8 cellular contexts compared by ENCODE assay signal in genomic region chr3:111548060-111548459, GRCh38. TPM values are rescaled to one million over a fixed set of nuclear protein-coding genes. Genes with fewer than 3 reads are reported as not detected.
A peak's percentile ranks its signal among the peaks of the same experiment; 100 is the strongest.
DNase-seq lines count a peak whose midpoint lies in the region; ATAC-seq and TF ChIP-seq lines count a peak whose summit lies in the region.

No MANE protein-coding gene starts in this region.

- H3K27ac Mint-ChIP-seq in Calu3 (ENCODE audit: unreplicated experiment), result no peak overlapping the region
- H3K27ac Mint-ChIP-seq in mesothelial cell of epicardium, result no peak overlapping the region

- CTCF ChIA-PET in Calu3 (lab: Charles Lee), result no interaction called here

- H3K4me3 Mint-ChIP-seq in Calu3 (ENCODE audit: low read depth, unreplicated experiment) (no peak overlapping the region), mesothelial cell of epicardium (no peak overlapping the region)

- H3K27me3 Mint-ChIP-seq in Calu3 (ENCODE audit: unreplicated experiment) (no peaks in the 10 kb centered on the region), mesothelial cell of epicardium (ENCODE audit: low read depth) (no peaks in the 10 kb centered on the region)

- ATAC-seq in GM21360 (IDR thresholded peaks at IDR 0.05; ENCODE audit: unreplicated experiment), result peak; percentile 72
- peak; percentile 86 for ATAC-seq in HG03432 (IDR thresholded peaks at IDR 0.05; ENCODE audit: unreplicated experiment)

- BruUV-seq in Calu3 (replicated peaks; lab: Mats Ljungman, UMichigan), result no TSS peak

- H3K36me3 Mint-ChIP-seq in Calu3 (ENCODE audit: insufficient read depth, unreplicated experiment) (no peaks in the 10 kb centered on the region), mesothelial cell of epicardium (no peaks in the 10 kb centered on the region)

- H3K4me1 Mint-ChIP-seq in Calu3 (ENCODE audit: low read depth, unreplicated experiment), result peaks cover 12% of the 10 kb centered on the region
- H3K4me1 Mint-ChIP-seq in mesothelial cell of epicardium, result peaks cover 8% of the 10 kb centered on the region

- no peak overlapping the region for H3K4me3 ChIP-seq in fibroblast of pulmonary artery (replicated peaks; ENCODE audit: low read depth, low read length)

- intact Hi-C loops in Calu3 (cut with micrococcal nuclease; ENCODE audit: unreplicated experiment), result no loop called here

- TF ChIP-seq CTCF in GM10266 (IDR thresholded peaks at IDR 0.05; ENCODE audit: control insufficient read depth, insufficient read depth, low read depth, missing control alignments), result no peak
- TF ChIP-seq CTCF in fibroblast of pulmonary artery (IDR thresholded peaks at IDR 0.05; ENCODE audit: low read length, missing control alignments), result no peak
- no peak for TF ChIP-seq CTCF in Calu3 (IDR thresholded peaks at IDR 0.05; ENCODE audit: unreplicated experiment)
- no peak for TF ChIP-seq CTCF in mesothelial cell of epicardium (IDR thresholded peaks at IDR 0.05; ENCODE audit: unreplicated experiment)

- H3K9me3 Mint-ChIP-seq in Calu3 (ENCODE audit: low read depth, unreplicated experiment), result no peaks in the 10 kb centered on the region
- H3K9me3 Mint-ChIP-seq in mesothelial cell of epicardium, result peaks cover 4% of the 10 kb centered on the region

- DNase-seq in GM10266 (ENCODE audit: extremely low spot score), result peak; percentile 17
- DNase-seq in fibroblast of pulmonary artery (ENCODE audit: low read depth), result peak; percentile 24
- DNase-seq in Calu3, result no peak
- no peak for DNase-seq in NCI-H774 (lab: John Stamatoyannopoulos, UW)
- DNase-seq in mesothelial cell of epicardium (ENCODE audit: low spot score in 2 of 2, unreplicated experiment in 2 of 2), result no peak
- no peak for DNase-seq in DMS114 treated with DMSO at 0.1 percent for 48 hours (lab: John Stamatoyannopoulos, UW; ENCODE audit: unreplicated experiment)

RNA-seq across cellular contexts. Expression of gene CD96, which starts 6.1 kb away (rescaled TPM):
- total RNA-seq in Calu3 (2022) (0.27 TPM in 1 of 2 replicates, not detected in the other), mesothelial cell of epicardium (0.20 to 0.27 TPM (median 0.23 TPM) in 3 replicates)

RNA-seq across cellular contexts. Expression of gene ZBED2, which starts 47.1 kb away (rescaled TPM):
- 0.24 and 0.56 TPM in 2 replicates for total RNA-seq in Calu3 (2022)
- total RNA-seq in mesothelial cell of epicardium, result not detected in 3 replicates

Comparison
In these comparisons a context has a peak if more than half of its experiments do, and no peak if none do; other contexts are left out.
1. DNase-seq: peak in GM10266 (single experiment) and fibroblast of pulmonary artery (single experiment); none in Calu3 (single experiment), NCI-H774 (single experiment), mesothelial cell of epicardium (0 of 2) and DMS114 treated with DMSO at 0.1 percent for 48 hours (single experiment).